ENCODE assay signal across 1 cellular context in genomic region chr13:110706570-110707378, GRCh38.
A peak's percentile ranks its signal among the peaks of the same experiment; 100 is the strongest.
TF ChIP-seq lines count a peak whose summit lies in the region.

No MANE protein-coding gene starts in this region.

TF ChIP-seq in H1, 55 proteins besides CTCF, POLR2A, EP300 and RAD21 (continued from another document):
- no peak for TF ChIP-seq SRF (IDR thresholded peaks at IDR 0.05; ENCODE audit: low read depth, low read length)
- no peak for TF ChIP-seq TAF7 (optimal IDR thresholded peaks at IDR 0.05; ENCODE audit: borderline replicate concordance, low read depth, low read length)
- no peak for TF ChIP-seq HDAC6 (IDR thresholded peaks at IDR 0.05; ENCODE audit: low read depth, low read length)
- no peak for TF ChIP-seq BRCA1 (IDR thresholded peaks at IDR 0.05; ENCODE audit: low read depth, low read length)
- no peak for TF ChIP-seq CBX8 (IDR thresholded peaks at IDR 0.05; ENCODE audit: borderline replicate concordance, low read depth, low read length)
- TF ChIP-seq BCL11A (IDR thresholded peaks at IDR 0.05; ENCODE audit: low read depth in 2 of 2, low read length in 2 of 2): no peak
- TF ChIP-seq, protein P1, sequence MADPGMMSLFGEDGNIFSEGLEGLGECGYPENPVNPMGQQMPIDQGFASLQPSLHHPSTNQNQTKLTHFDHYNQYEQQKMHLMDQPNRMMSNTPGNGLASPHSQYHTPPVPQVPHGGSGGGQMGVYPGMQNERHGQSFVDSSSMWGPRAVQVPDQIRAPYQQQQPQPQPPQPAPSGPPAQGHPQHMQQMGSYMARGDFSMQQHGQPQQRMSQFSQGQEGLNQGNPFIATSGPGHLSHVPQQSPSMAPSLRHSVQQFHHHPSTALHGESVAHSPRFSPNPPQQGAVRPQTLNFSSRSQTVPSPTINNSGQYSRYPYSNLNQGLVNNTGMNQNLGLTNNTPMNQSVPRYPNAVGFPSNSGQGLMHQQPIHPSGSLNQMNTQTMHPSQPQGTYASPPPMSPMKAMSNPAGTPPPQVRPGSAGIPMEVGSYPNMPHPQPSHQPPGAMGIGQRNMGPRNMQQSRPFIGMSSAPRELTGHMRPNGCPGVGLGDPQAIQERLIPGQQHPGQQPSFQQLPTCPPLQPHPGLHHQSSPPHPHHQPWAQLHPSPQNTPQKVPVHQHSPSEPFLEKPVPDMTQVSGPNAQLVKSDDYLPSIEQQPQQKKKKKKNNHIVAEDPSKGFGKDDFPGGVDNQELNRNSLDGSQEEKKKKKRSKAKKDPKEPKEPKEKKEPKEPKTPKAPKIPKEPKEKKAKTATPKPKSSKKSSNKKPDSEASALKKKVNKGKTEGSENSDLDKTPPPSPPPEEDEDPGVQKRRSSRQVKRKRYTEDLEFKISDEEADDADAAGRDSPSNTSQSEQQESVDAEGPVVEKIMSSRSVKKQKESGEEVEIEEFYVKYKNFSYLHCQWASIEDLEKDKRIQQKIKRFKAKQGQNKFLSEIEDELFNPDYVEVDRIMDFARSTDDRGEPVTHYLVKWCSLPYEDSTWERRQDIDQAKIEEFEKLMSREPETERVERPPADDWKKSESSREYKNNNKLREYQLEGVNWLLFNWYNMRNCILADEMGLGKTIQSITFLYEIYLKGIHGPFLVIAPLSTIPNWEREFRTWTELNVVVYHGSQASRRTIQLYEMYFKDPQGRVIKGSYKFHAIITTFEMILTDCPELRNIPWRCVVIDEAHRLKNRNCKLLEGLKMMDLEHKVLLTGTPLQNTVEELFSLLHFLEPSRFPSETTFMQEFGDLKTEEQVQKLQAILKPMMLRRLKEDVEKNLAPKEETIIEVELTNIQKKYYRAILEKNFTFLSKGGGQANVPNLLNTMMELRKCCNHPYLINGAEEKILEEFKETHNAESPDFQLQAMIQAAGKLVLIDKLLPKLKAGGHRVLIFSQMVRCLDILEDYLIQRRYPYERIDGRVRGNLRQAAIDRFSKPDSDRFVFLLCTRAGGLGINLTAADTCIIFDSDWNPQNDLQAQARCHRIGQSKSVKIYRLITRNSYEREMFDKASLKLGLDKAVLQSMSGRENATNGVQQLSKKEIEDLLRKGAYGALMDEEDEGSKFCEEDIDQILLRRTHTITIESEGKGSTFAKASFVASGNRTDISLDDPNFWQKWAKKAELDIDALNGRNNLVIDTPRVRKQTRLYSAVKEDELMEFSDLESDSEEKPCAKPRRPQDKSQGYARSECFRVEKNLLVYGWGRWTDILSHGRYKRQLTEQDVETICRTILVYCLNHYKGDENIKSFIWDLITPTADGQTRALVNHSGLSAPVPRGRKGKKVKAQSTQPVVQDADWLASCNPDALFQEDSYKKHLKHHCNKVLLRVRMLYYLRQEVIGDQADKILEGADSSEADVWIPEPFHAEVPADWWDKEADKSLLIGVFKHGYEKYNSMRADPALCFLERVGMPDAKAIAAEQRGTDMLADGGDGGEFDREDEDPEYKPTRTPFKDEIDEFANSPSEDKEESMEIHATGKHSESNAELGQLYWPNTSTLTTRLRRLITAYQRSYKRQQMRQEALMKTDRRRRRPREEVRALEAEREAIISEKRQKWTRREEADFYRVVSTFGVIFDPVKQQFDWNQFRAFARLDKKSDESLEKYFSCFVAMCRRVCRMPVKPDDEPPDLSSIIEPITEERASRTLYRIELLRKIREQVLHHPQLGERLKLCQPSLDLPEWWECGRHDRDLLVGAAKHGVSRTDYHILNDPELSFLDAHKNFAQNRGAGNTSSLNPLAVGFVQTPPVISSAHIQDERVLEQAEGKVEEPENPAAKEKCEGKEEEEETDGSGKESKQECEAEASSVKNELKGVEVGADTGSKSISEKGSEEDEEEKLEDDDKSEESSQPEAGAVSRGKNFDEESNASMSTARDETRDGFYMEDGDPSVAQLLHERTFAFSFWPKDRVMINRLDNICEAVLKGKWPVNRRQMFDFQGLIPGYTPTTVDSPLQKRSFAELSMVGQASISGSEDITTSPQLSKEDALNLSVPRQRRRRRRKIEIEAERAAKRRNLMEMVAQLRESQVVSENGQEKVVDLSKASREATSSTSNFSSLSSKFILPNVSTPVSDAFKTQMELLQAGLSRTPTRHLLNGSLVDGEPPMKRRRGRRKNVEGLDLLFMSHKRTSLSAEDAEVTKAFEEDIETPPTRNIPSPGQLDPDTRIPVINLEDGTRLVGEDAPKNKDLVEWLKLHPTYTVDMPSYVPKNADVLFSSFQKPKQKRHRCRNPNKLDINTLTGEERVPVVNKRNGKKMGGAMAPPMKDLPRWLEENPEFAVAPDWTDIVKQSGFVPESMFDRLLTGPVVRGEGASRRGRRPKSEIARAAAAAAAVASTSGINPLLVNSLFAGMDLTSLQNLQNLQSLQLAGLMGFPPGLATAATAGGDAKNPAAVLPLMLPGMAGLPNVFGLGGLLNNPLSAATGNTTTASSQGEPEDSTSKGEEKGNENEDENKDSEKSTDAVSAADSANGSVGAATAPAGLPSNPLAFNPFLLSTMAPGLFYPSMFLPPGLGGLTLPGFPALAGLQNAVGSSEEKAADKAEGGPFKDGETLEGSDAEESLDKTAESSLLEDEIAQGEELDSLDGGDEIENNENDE (IDR thresholded peaks at IDR 0.05; ENCODE audit: insufficient replicate concordance, low read length): peak; percentile 95
- no peak for TF ChIP-seq RBBP5 (IDR thresholded peaks at IDR 0.05; ENCODE audit: borderline replicate concordance, low read depth, low read length)
- 0 out of 2 replicates have a peak, but pooled peaks have one; percentile 5 for TF ChIP-seq POLR2AphosphoS5 (IDR thresholded peaks at IDR 0.05; ENCODE audit: low read depth, low read length)
- peak; percentile 7; the same call in 1 of the 2 replicates for TF ChIP-seq PHF8 (conservative IDR thresholded peaks at IDR 0.05; ENCODE audit: low read depth, low read length)
- no peak for TF ChIP-seq ASH2L (IDR thresholded peaks at IDR 0.05; ENCODE audit: low read length)
